ENCODE assay signal across 11 cellular contexts in genomic region chr11:61838921-61839320, GRCh38.
"Had no signal": no experiment of that assay in that cellular context is flagged by ENCODE, and none has a peak within 500 bp of the region (broad histone marks: within the 10 kb centered on the region; RNA-seq: fewer than 3 reads in every experiment).

No MANE protein-coding gene starts in this region.

- DNase-seq: activated CD4-positive, CD25-positive, alpha-beta regulatory T cell treated with anti-CD3 and anti-CD28 coated beads, Interleukin-2, amount 50 U/mL, for 72 hours; mammary epithelial cell; Right ventricle myocardium superior; stimulated activated naive CD4-positive, alpha-beta T cell; upper lobe of right lung had no signal

- ATAC-seq: heart left ventricle, left lobe of liver, SK-N-SH treated with all-trans-retinoic acid at 6 μM for 48 hours, upper lobe of right lung had no signal

- H3K27ac ChIP-seq: heart left ventricle, right atrium auricular region, skin epidermis, upper lobe of right lung had no signal

- H3K27me3 ChIP-seq: heart left ventricle, right atrium auricular region, upper lobe of right lung had no signal

- H3K9ac ChIP-seq: parathyroid adenoma had no signal

- H3K4me3 ChIP-seq: heart left ventricle, right atrium auricular region, skin epidermis, upper lobe of right lung had no signal

- H2AFZ ChIP-seq: parathyroid adenoma had no signal

- H3K36me3 ChIP-seq: right atrium auricular region had no signal

- H3K9me3 ChIP-seq: heart left ventricle, right atrium auricular region, upper lobe of right lung had no signal
